In genomic region chr7:1123721-1124120, GRCh38 we compare ENCODE assay signal across 8 cellular contexts. TPM values are rescaled to one million over a fixed set of nuclear protein-coding genes. Genes with fewer than 3 reads are reported as not detected.
A peak's percentile ranks its signal among the peaks of the same experiment; 100 is the strongest.
DNase-seq lines count a peak whose midpoint lies in the region; ATAC-seq, FAIRE-seq and TF ChIP-seq lines count a peak whose summit lies in the region.

No MANE protein-coding gene starts in this region.

- CTCF ChIA-PET in H1 (lab: Charles Lee; ENCODE audit: partially characterized antibody) (interaction anchor here (0.7 to 3.6 kb wide), 23 partner anchors 8 to 127 kb away, joined by 3 to 14 read pairs (median 5); partner anchors contain the start of gene GPER1), HepG2 (lab: Yijun Ruan, JAX; ENCODE audit: low intra/inter-chr PET ratio, low total read pairs) (interaction anchor here (1.1 to 2.2 kb wide), 3 partner anchors 37 to 131 kb away, joined by 3 to 10 read pairs (median 4); no protein-coding TSS in a partner anchor)

- H3K27me3 ChIP-seq in H1 (replicated peaks in 1 of 4; ENCODE audit: control insufficient read depth in 3 of 4, extremely low read depth in 1 of 4, insufficient read depth in 3 of 4, low read length in 3 of 4): no peaks in the 10 kb centered on the region
- H3K27me3 ChIP-seq in HepG2 (ENCODE audit: control insufficient read depth in 1 of 2, insufficient read depth in 2 of 2, low read length in 2 of 2): no peaks in the 10 kb centered on the region

- H3K4me1 ChIP-seq in H1 (replicated peaks in 1 of 4; ENCODE audit: control insufficient read depth in 3 of 4, insufficient read depth in 4 of 4, low read length in 3 of 4): peaks cover 0 to 14% (median 8%) of the 10 kb centered on the region in 4 experiments; a peak in 6 of 7 replicates
- H3K4me1 ChIP-seq in HepG2 (ENCODE audit: insufficient read depth, low read length): no peaks in the 10 kb centered on the region

- H3K4ac ChIP-seq in H1 (replicated peaks; ENCODE audit: insufficient read length, low read depth, low read length): no peak overlapping the region

- in situ Hi-C loops in HepG2 (cut with HindIII; ENCODE audit: extremely low pct_ligation_motif_present, low pct_unique_long_range_greater_than_20kb): no loop called here

- no peak for TF ChIP-seq POLR2A in H1 (IDR thresholded peaks at IDR 0.05; ENCODE audit: control extremely low read depth in 1 of 2, low read depth in 2 of 2, low read length in 2 of 2)
- TF ChIP-seq POLR2A in HepG2 (IDR thresholded peaks at IDR 0.05; ENCODE audit: insufficient read depth in 1 of 2, low read depth in 2 of 2, low read length in 2 of 2): no peak

- ATAC-seq in HepG2 (peak; percentile 86), GM21619 (IDR thresholded peaks at IDR 0.05; ENCODE audit: unreplicated experiment) (no peak), GM19452 (IDR thresholded peaks at IDR 0.05; ENCODE audit: unreplicated experiment) (no peak)

- H3K23me2 ChIP-seq in H1 (ENCODE audit: low read depth, low read length): no peaks in the 10 kb centered on the region

- H4K8ac ChIP-seq in H1 (ENCODE audit: extremely low read depth, insufficient read depth, low read length): peak overlapping the region; percentile 73; the same call in 1 of the 2 replicates

- intact Hi-C loops in HepG2 (cut with micrococcal nuclease; ENCODE audit: unreplicated experiment): loop anchor here (1.0 kb wide), 1 partner anchor 36 kb away; no protein-coding TSS in a partner anchor

- H3K79me2 ChIP-seq in H1 (ENCODE audit: control insufficient read depth in 1 of 2, insufficient read depth in 2 of 2, low read length in 2 of 2) (peaks cover 0 to 44% of the 10 kb centered on the region in 2 experiments; a peak in 2 of 4 replicates), HepG2 (ENCODE audit: insufficient read depth, low read length) (peaks cover 18% of the 10 kb centered on the region)

- TF ChIP-seq CTCF in H1 (IDR thresholded peaks at IDR 0.05; ENCODE audit: control extremely low read depth in 1 of 3, insufficient read depth in 1 of 3, low read depth in 1 of 3, low read length in 3 of 3) (peak; percentile 71 to 79 (median 71)), HepG2 (CRISPR knock-in tag; IDR thresholded peaks at IDR 0.05) (peak; percentile 71)

- H3K9me3 ChIP-seq in H1 (ENCODE audit: insufficient read depth in 2 of 2, low read depth in 1 of 2, low read length in 1 of 2) (no peaks in the 10 kb centered on the region), HepG2 (ENCODE audit: low read length) (no peaks in the 10 kb centered on the region)

- H3K23ac ChIP-seq in H1 (ENCODE audit: insufficient read length): no peak overlapping the region

- TF ChIP-seq EP300 in Ishikawa (IDR thresholded peaks at IDR 0.05; ENCODE audit: borderline replicate concordance): no peak
- no peak for TF ChIP-seq EP300 in H1 (IDR thresholded peaks at IDR 0.05; ENCODE audit: borderline replicate concordance in 1 of 2, low read depth in 2 of 2, low read length in 2 of 2)
- no peak for TF ChIP-seq EP300 in HepG2 (IDR thresholded peaks at IDR 0.05; ENCODE audit: low read depth in 2 of 2, low read length in 2 of 2)
- no peak for TF ChIP-seq EP300 in HepG2 (CRISPR knock-in tag; IDR thresholded peaks at IDR 0.05; ENCODE audit: borderline replicate concordance)

- no peak overlapping the region for H2BK20ac ChIP-seq in H1 (ENCODE audit: low read length)

- H2BK120ac ChIP-seq in H1 (replicated peaks; ENCODE audit: low read depth, low read length): no peak overlapping the region

- peaks cover 7% of the 10 kb centered on the region; the same call in 1 of the 2 replicates for H3K79me1 ChIP-seq in H1 (ENCODE audit: low read depth, low read length)

- H4K20me1 ChIP-seq in H1 (replicated peaks in 1 of 2; ENCODE audit: control insufficient read depth in 1 of 2, insufficient read depth in 2 of 2, low read length in 2 of 2) (peaks cover 7 to 15% of the 10 kb centered on the region in 2 experiments), HepG2 (ENCODE audit: insufficient read depth, low read length) (no peaks in the 10 kb centered on the region)

- H3K18ac ChIP-seq in H1 (ENCODE audit: extremely low read depth, low read length): no peak overlapping the region

- 30% methylated on average over 15 of the region's 17 CpGs; no CpG with 5 or more reads in 1 of the 2 experiments for WGBS in H1 (ENCODE audit: extremely low coverage in 1 of 2, insufficient coverage in 1 of 2, insufficient read length in 1 of 2, insufficient replicate concordance in 2 of 2, low coverage in 1 of 2, low lambda C conversion rate in 2 of 2, missing lambda C conversion rate in 1 of 2), 2 experiments
- 80% methylated on average over 8 of the region's 17 CpGs for WGBS in HepG2 (ENCODE audit: low lambda C conversion rate)

- peak; percentile 47 to 84 for DNase-seq in H1 (ENCODE audit: low read depth in 1 of 2, low spot score in 2 of 2)
- DNase-seq in HepG2 (ENCODE audit: low spot score): peak; percentile 21
- DNase-seq in substantia nigra (lab: John Stamatoyannopoulos, UW): peak in 45 of 49 donors; percentile 23 to 81 (median 58)
- DNase-seq in activated CD4-positive, alpha-beta T cell treated with anti-CD3 and anti-CD28 coated beads, Interleukin-2, amount 50 U/mL, for 1 hour: no peak
- no peak for DNase-seq in effector CD4-positive, alpha-beta T cell

- H3K4me3 ChIP-seq in H1 (ENCODE audit: extremely low read depth in 1 of 4, insufficient read depth in 2 of 4, low read depth in 3 of 4, low read length in 4 of 4) (no peak overlapping the region), HepG2 (replicated peaks in 1 of 3; ENCODE audit: insufficient read depth in 1 of 3, low read depth in 2 of 3, low read length in 3 of 3) (no peak overlapping the region)

- H3K9ac ChIP-seq in H1 (replicated peaks in 1 of 4; ENCODE audit: extremely low read depth in 1 of 4, low read depth in 3 of 4, low read length in 3 of 4) (no peak overlapping the region), HepG2 (ENCODE audit: insufficient read depth, low read depth, low read length) (no peak overlapping the region)

- no peak overlapping the region for H2AFZ ChIP-seq in H1 (ENCODE audit: low read length)
- no peak overlapping the region for H2AFZ ChIP-seq in HepG2 (ENCODE audit: low read length)

- no peak overlapping the region for H3K56ac ChIP-seq in H1 (replicated peaks; ENCODE audit: insufficient read length, low read depth, low read length)

- no peak overlapping the region for H4K91ac ChIP-seq in H1 (replicated peaks; ENCODE audit: insufficient read length, low read length)

- H2BK5ac ChIP-seq in H1 (ENCODE audit: low read depth, low read length): no peak overlapping the region

- no peak overlapping the region for H2BK12ac ChIP-seq in H1 (ENCODE audit: low read depth, low read length)

- H3K14ac ChIP-seq in H1 (ENCODE audit: insufficient read length): no peak overlapping the region

- no peak overlapping the region for H2BK15ac ChIP-seq in H1 (ENCODE audit: low read length)

- H3K36me3 ChIP-seq in H1 (ENCODE audit: control insufficient read depth in 2 of 4, insufficient read depth in 4 of 4, low read length in 3 of 4) (peaks cover 0 to 14% (median 5%) of the 10 kb centered on the region in 4 experiments; a peak in 3 of 8 replicates), HepG2 (replicated peaks in 1 of 2; ENCODE audit: control insufficient read depth in 1 of 2, insufficient read depth in 2 of 2, low read length in 2 of 2) (peaks cover 12 to 27% of the 10 kb centered on the region in 2 experiments; a peak in 4 of 5 replicates)

- TF ChIP-seq RAD21 in Ishikawa (IDR thresholded peaks at IDR 0.05; ENCODE audit: low read depth) (peak; percentile 42; the same call in 1 of the 2 replicates), H1 (IDR thresholded peaks at IDR 0.05 in 1 of 2, conservative IDR thresholded peaks at IDR 0.05 in 1 of 2; ENCODE audit: low read depth in 2 of 2, low read length in 2 of 2) (peak; percentile 36 to 56), HepG2 (CRISPR knock-in tag; IDR thresholded peaks at IDR 0.05) (peak; percentile 67)

- BruUV-seq in HepG2 (replicated peaks; lab: Mats Ljungman, UMichigan): no TSS peak

- H3K4me2 ChIP-seq in H1 (ENCODE audit: insufficient read depth in 1 of 2, low read depth in 2 of 2, low read length in 2 of 2) (no peak overlapping the region), HepG2 (ENCODE audit: low read depth, low read length) (no peak overlapping the region)

- no peak for FAIRE-seq in H1 (lab: Jason Lieb, UNC)
- no peak for FAIRE-seq in HepG2 (lab: Jason Lieb, UNC)

- no peak overlapping the region for H2AK5ac ChIP-seq in H1 (ENCODE audit: low read depth, low read length)

- no peak overlapping the region for H4K5ac ChIP-seq in H1 (ENCODE audit: insufficient read length, low read depth, low read length)

- no peak overlapping the region for H3K27ac ChIP-seq in H1 (ENCODE audit: low read depth, low read length)
- H3K27ac ChIP-seq in HepG2 (ENCODE audit: extremely low read length, insufficient read depth, low read length): no peak overlapping the region
- peak overlapping the region; percentile 67 for H3K27ac ChIP-seq in substantia nigra (ENCODE audit: low read depth, low read length, poor library complexity, severe bottlenecking)

- POLR2A ChIA-PET in H1 (lab: Charles Lee; ENCODE audit: partially characterized antibody) (interaction anchor here (0.8 to 2.7 kb wide), 3 partner anchors 15 to 451 kb away, joined by 3 to 15 read pairs (median 3); a partner anchor contains a TSS), HepG2 (lab: Yijun Ruan, JAX) (interaction anchor here (0.8 to 1.8 kb wide), 6 partner anchors 15 to 130 kb away, joined by 3 to 8 read pairs (median 3); partner anchors contain the start of gene GPER1)

RNA-seq across cellular contexts. Expression of gene GPER1, which starts 35.8 kb away (rescaled TPM):
- total RNA-seq in H1 (2021; fragmentation: NEBNext Ultra II Directional; extraction: Animal tissue kit (Norgen Biotek cat#: 25700)): 0.24 and 0.52 TPM in 2 replicates
- polyA plus RNA-seq in H1 (2011; rRNA removed): 0.47 and 0.78 TPM in 2 replicates
- 0.56 TPM for polyA plus RNA-seq in H1 (2011; cell fraction: cytosol; rRNA removed)
- 1.00 TPM for polyA plus RNA-seq in H1 (2011; cell fraction: nucleus; rRNA removed)
- 0.36 to 0.68 TPM (median 0.62 TPM) in 4 replicates for polyA plus RNA-seq in H1 (2012, experiment 1 of 2)
- polyA plus RNA-seq in H1 (2012, experiment 2 of 2): 0.17 TPM
- polyA plus RNA-seq in H1 (2013, experiment 1 of 2): 0.20 TPM
- 0.20 TPM for polyA plus RNA-seq in H1 (2013, experiment 2 of 2)
- 0.16 and 0.27 TPM in 2 replicates for polyA minus RNA-seq in H1 (2011; rRNA and poly(A)+ RNA removed)
- not detected for polyA minus RNA-seq in H1 (2011; cell fraction: cytosol; rRNA and poly(A)+ RNA removed)
- 0.70 TPM for polyA minus RNA-seq in H1 (2011; cell fraction: nucleus; rRNA and poly(A)+ RNA removed)
- 15.2 and 19.7 TPM in 2 replicates for total RNA-seq in HepG2 (2016; rRNA removed; fragmentation: Illumina TruSeq; extraction: Trizol)
- 11.8 and 14.0 TPM in 2 replicates for total RNA-seq in HepG2 (2016; cell fraction: cytosol; rRNA removed; fragmentation: Illumina TruSeq; extraction: Trizol; ENCODE audit: low read depth)
- total RNA-seq in HepG2 (2016; cell fraction: insoluble cytoplasmic fraction; rRNA removed; fragmentation: Illumina TruSeq; extraction: Trizol): 14.3 and 19.8 TPM in 2 replicates
- 22.2 and 30.5 TPM in 2 replicates for total RNA-seq in HepG2 (2016; cell fraction: membrane; rRNA removed; fragmentation: Illumina TruSeq; extraction: Trizol)
- 13.6 and 15.7 TPM in 2 replicates for total RNA-seq in HepG2 (2016; cell fraction: nucleus; rRNA removed; fragmentation: Illumina TruSeq; extraction: Trizol)
- 12.7 and 16.4 TPM in 2 replicates for polyA plus RNA-seq in HepG2 (2011; rRNA removed)
- polyA plus RNA-seq in HepG2 (2011; cell fraction: cytosol; rRNA removed): 14.9 and 19.2 TPM in 2 replicates
- 55.4 and 63.5 TPM in 2 replicates for polyA plus RNA-seq in HepG2 (2011; cell fraction: nucleus; rRNA removed)
- polyA plus RNA-seq in HepG2 (2012): 10.5 and 10.7 TPM in 2 replicates
- 9.9 and 11.3 TPM in 2 replicates for polyA plus RNA-seq in HepG2 (2016; cell fraction: cytosol; fragmentation: Illumina TruSeq; extraction: Trizol; ENCODE audit: low read depth)
- polyA plus RNA-seq in HepG2 (2016; cell fraction: insoluble cytoplasmic fraction; fragmentation: Illumina TruSeq; extraction: Trizol; ENCODE audit: low read depth): 17.5 and 21.3 TPM in 2 replicates
- 22.0 and 22.5 TPM in 2 replicates for polyA plus RNA-seq in HepG2 (2016; cell fraction: membrane; fragmentation: Illumina TruSeq; extraction: Trizol; ENCODE audit: low read depth)
- polyA plus RNA-seq in HepG2 (2016; cell fraction: nucleus; fragmentation: Illumina TruSeq; extraction: Trizol; ENCODE audit: insufficient read depth, low read depth): 36.9 and 39.6 TPM in 2 replicates
- 7.5 and 47.4 TPM in 2 replicates for polyA minus RNA-seq in HepG2 (2011; rRNA and poly(A)+ RNA removed; ENCODE audit: low replicate concordance)
- 11.5 and 13.4 TPM in 2 replicates for polyA minus RNA-seq in HepG2 (2011; cell fraction: cytosol; rRNA and poly(A)+ RNA removed)
- 4.2 and 5.7 TPM in 2 replicates for polyA minus RNA-seq in HepG2 (2011; cell fraction: nucleus; rRNA and poly(A)+ RNA removed)

RNA-seq across cellular contexts. Expression of gene ZFAND2A, which starts 36.3 kb away (rescaled TPM):
- total RNA-seq in H1 (2021; fragmentation: NEBNext Ultra II Directional; extraction: Animal tissue kit (Norgen Biotek cat#: 25700)): 15.5 and 16.6 TPM in 2 replicates
- polyA plus RNA-seq in H1 (2011; rRNA removed) (17.7 and 20.3 TPM in 2 replicates), HepG2 (2011; rRNA removed) (153 and 155 TPM in 2 replicates)
- polyA plus RNA-seq in H1 (2011; cell fraction: cytosol; rRNA removed): 22.7 TPM
- 12.6 TPM for polyA plus RNA-seq in H1 (2011; cell fraction: nucleus; rRNA removed)
- 18.9 to 23.2 TPM (median 21.4 TPM) in 4 replicates for polyA plus RNA-seq in H1 (2012, experiment 1 of 2)
- 18.0 TPM for polyA plus RNA-seq in H1 (2012, experiment 2 of 2)
- polyA plus RNA-seq in H1 (2013, experiment 1 of 2): 7.9 TPM
- 8.7 TPM for polyA plus RNA-seq in H1 (2013, experiment 2 of 2)
- polyA minus RNA-seq in H1 (2011; rRNA and poly(A)+ RNA removed): 9.8 and 10.7 TPM in 2 replicates
- 7.8 TPM for polyA minus RNA-seq in H1 (2011; cell fraction: cytosol; rRNA and poly(A)+ RNA removed)
- 7.3 TPM for polyA minus RNA-seq in H1 (2011; cell fraction: nucleus; rRNA and poly(A)+ RNA removed)
- 140 and 171 TPM in 2 replicates for total RNA-seq in HepG2 (2016; rRNA removed; fragmentation: Illumina TruSeq; extraction: Trizol)
- 81.0 and 93.7 TPM in 2 replicates for total RNA-seq in HepG2 (2016; cell fraction: cytosol; rRNA removed; fragmentation: Illumina TruSeq; extraction: Trizol; ENCODE audit: low read depth)
- total RNA-seq in HepG2 (2016; cell fraction: insoluble cytoplasmic fraction; rRNA removed; fragmentation: Illumina TruSeq; extraction: Trizol): 144 and 177 TPM in 2 replicates
- 105 and 123 TPM in 2 replicates for total RNA-seq in HepG2 (2016; cell fraction: membrane; rRNA removed; fragmentation: Illumina TruSeq; extraction: Trizol)
- 76.5 and 85.9 TPM in 2 replicates for total RNA-seq in HepG2 (2016; cell fraction: nucleus; rRNA removed; fragmentation: Illumina TruSeq; extraction: Trizol)
- 116 and 139 TPM in 2 replicates for polyA plus RNA-seq in HepG2 (2011; cell fraction: cytosol; rRNA removed)
- polyA plus RNA-seq in HepG2 (2011; cell fraction: nucleus; rRNA removed): 105 and 133 TPM in 2 replicates
- 91.5 and 117 TPM in 2 replicates for polyA plus RNA-seq in HepG2 (2012)
- polyA plus RNA-seq in HepG2 (2016; cell fraction: cytosol; fragmentation: Illumina TruSeq; extraction: Trizol; ENCODE audit: low read depth): 71.0 and 75.6 TPM in 2 replicates
- 158 and 167 TPM in 2 replicates for polyA plus RNA-seq in HepG2 (2016; cell fraction: insoluble cytoplasmic fraction; fragmentation: Illumina TruSeq; extraction: Trizol; ENCODE audit: low read depth)
- 89.5 and 100 TPM in 2 replicates for polyA plus RNA-seq in HepG2 (2016; cell fraction: membrane; fragmentation: Illumina TruSeq; extraction: Trizol; ENCODE audit: low read depth)
- 146 and 157 TPM in 2 replicates for polyA plus RNA-seq in HepG2 (2016; cell fraction: nucleus; fragmentation: Illumina TruSeq; extraction: Trizol; ENCODE audit: insufficient read depth, low read depth)
- 24.9 and 155 TPM in 2 replicates for polyA minus RNA-seq in HepG2 (2011; rRNA and poly(A)+ RNA removed; ENCODE audit: low replicate concordance)
- polyA minus RNA-seq in HepG2 (2011; cell fraction: cytosol; rRNA and poly(A)+ RNA removed): 40.2 and 55.3 TPM in 2 replicates
- 50.2 and 66.8 TPM in 2 replicates for polyA minus RNA-seq in HepG2 (2011; cell fraction: nucleus; rRNA and poly(A)+ RNA removed)

Comparison
In these comparisons a context has a peak if more than half of its experiments do, and no peak if none do; other contexts are left out.
1. DNase-seq: peak in H1 (2 of 2), HepG2 (single experiment) and substantia nigra (45 of 49); none in activated CD4-positive, alpha-beta T cell treated with anti-CD3 and anti-CD28 coated beads, Interleukin-2, amount 50 U/mL, for 1 hour (single experiment) and effector CD4-positive, alpha-beta T cell (single experiment).